ENCODE assay signal across 8 cellular contexts in genomic region chr6:141562181-141562800, GRCh38.
DNase-seq lines count a peak whose midpoint lies in the region; ATAC-seq and TF ChIP-seq lines count a peak whose summit lies in the region.

No MANE protein-coding gene starts in this region.

- H3K23ac ChIP-seq in mesendoderm (ENCODE audit: low read length): no peak overlapping the region

- peak overlapping the region; percentile 25 for H3K27ac Mint-ChIP-seq in type B pancreatic cell

- DNase-seq in ACHN (peak; percentile 41), SHP77 (lab: John Stamatoyannopoulos, UW) (peak; percentile 64 to 79), cerebellar cortex (ENCODE audit: low spot score) (peak; percentile 32), mesendoderm (peak; percentile 91), type B pancreatic cell (ENCODE audit: extremely low spot score, unreplicated experiment) (no peak), COR-L47 (lab: John Stamatoyannopoulos, UW) (no peak)

- WGBS in mesendoderm (ENCODE audit: extremely low coverage, insufficient coverage, low lambda C conversion rate): no CpG with 5 or more reads among the region's 15 CpGs

- H3K27me3 Mint-ChIP-seq in type B pancreatic cell: no peaks in the 10 kb centered on the region

- H3K79me1 ChIP-seq in mesendoderm (ENCODE audit: low read length): no peaks in the 10 kb centered on the region

- TF ChIP-seq CTCF in type B pancreatic cell (conservative IDR thresholded peaks at IDR 0.05): no peak

- no peaks in the 10 kb centered on the region for H3K36me3 Mint-ChIP-seq in type B pancreatic cell

- H2BK120ac ChIP-seq in mesendoderm (ENCODE audit: low read depth, low read length): peak overlapping the region; percentile 78

- no peak overlapping the region for H3K9ac ChIP-seq in mesendoderm (ENCODE audit: low read length)

- peak overlapping the region; percentile 40 for H3K27ac ChIP-seq in mesendoderm (ENCODE audit: low read depth, low read length)

- peak; percentile 27 for ATAC-seq in GM18868 (IDR thresholded peaks at IDR 0.05; ENCODE audit: unreplicated experiment)
- ATAC-seq in HG03103 (IDR thresholded peaks at IDR 0.05; ENCODE audit: low read depth, unreplicated experiment): peak; percentile 25

- no peaks in the 10 kb centered on the region for H3K79me2 ChIP-seq in mesendoderm (ENCODE audit: control insufficient read depth, insufficient read depth, low read length)

- peak overlapping the region; percentile 24 for H3K4ac ChIP-seq in mesendoderm (ENCODE audit: low read depth, low read length)

- H4K5ac ChIP-seq in mesendoderm (ENCODE audit: low read length): no peak overlapping the region

- no peak overlapping the region for H4K8ac ChIP-seq in mesendoderm (ENCODE audit: low read depth, low read length)

- H3K36me3 ChIP-seq in mesendoderm (ENCODE audit: control insufficient read depth, insufficient read depth, low read length): no peaks in the 10 kb centered on the region

- no peaks in the 10 kb centered on the region for H3K4me1 ChIP-seq in mesendoderm (ENCODE audit: control insufficient read depth, low read depth, low read length)

- H3K56ac ChIP-seq in mesendoderm (ENCODE audit: low read length): no peak overlapping the region

- peak overlapping the region; percentile 71 for H3K4me3 Mint-ChIP-seq in type B pancreatic cell

- no peak overlapping the region for H3K4me3 ChIP-seq in mesendoderm (ENCODE audit: low read length)

- H3K18ac ChIP-seq in mesendoderm (ENCODE audit: low read length): peak overlapping the region; percentile 85

- peaks cover 16% of the 10 kb centered on the region for H3K4me1 Mint-ChIP-seq in type B pancreatic cell (ENCODE audit: unreplicated experiment)

- H3K4me2 ChIP-seq in mesendoderm (ENCODE audit: low read length): no peak overlapping the region

- H2AK5ac ChIP-seq in mesendoderm (ENCODE audit: low read length): no peak overlapping the region

- peak overlapping the region; percentile 32 for H2BK5ac ChIP-seq in mesendoderm (ENCODE audit: low read length)

- H2BK15ac ChIP-seq in mesendoderm (replicated peaks; ENCODE audit: low read depth): no peak overlapping the region

- H3K9me3 Mint-ChIP-seq in type B pancreatic cell: no peaks in the 10 kb centered on the region

- in situ Hi-C loops in ACHN (cut with HindIII; ENCODE audit: low pct_ligation_motif_present, low pct_unique_long_range_greater_than_20kb, low sequenced_read_pairs): no loop called here

- H3K27me3 ChIP-seq in mesendoderm (ENCODE audit: insufficient read depth, low read length, poor library complexity): no peaks in the 10 kb centered on the region

Comparison
In these comparisons a context has a peak if more than half of its experiments do, and no peak if none do; other contexts are left out.
1. DNase-seq: peak in ACHN (single experiment), SHP77 (2 of 2), cerebellar cortex (single experiment) and mesendoderm (single experiment); none in type B pancreatic cell (single experiment) and COR-L47 (single experiment).